18 cellular contexts compared by ENCODE assay signal in genomic region chr20:62578294-62578897, GRCh38.
A peak's percentile ranks its signal among the peaks of the same experiment; 100 is the strongest.
DNase-seq lines count a peak whose midpoint lies in the region; ATAC-seq and TF ChIP-seq lines count a peak whose summit lies in the region.
"Had no signal": no experiment of that assay in that cellular context is flagged by ENCODE, and none has a peak within 500 bp of the region (broad histone marks: within the 10 kb centered on the region; RNA-seq: fewer than 3 reads in every experiment).

No MANE protein-coding gene starts in this region.

- H3K9me3 Mint-ChIP-seq in memory B cell (no peaks in the 10 kb centered on the region), nephron progenitor cell (no peaks in the 10 kb centered on the region)
- H3K9me3 Mint-ChIP-seq: activated naive CD8-positive, alpha-beta T cell treated with anti-CD3 and anti-CD28 coated beads, Interleukin-2, amount 10 ng/mL, durations not matched to agents 7 days and 5 days; activated T-cell treated with anti-CD3 and anti-CD28 coated beads, Interleukin-2, amount 50 U/mL, for 72 hours; stimulated activated naive CD8-positive, alpha-beta T cell treated with anti-CD3 and anti-CD28 coated beads, Interleukin-15, Interleukin-2, amounts not matched to agents 100 ng/mL and 50 ng/mL, for 24 hours had no signal

- no peak overlapping the region for H3K27ac ChIP-seq in dorsolateral prefrontal cortex
- H3K27ac ChIP-seq in thyroid gland, result no peak overlapping the region
- H3K27ac ChIP-seq: esophagus squamous epithelium, heart right ventricle, SJSA1, upper lobe of right lung had no signal

- no peaks in the 10 kb centered on the region; the same call in 1 of the 2 replicates for H3K27me3 ChIP-seq in H7 (ENCODE audit: control insufficient read depth, insufficient read depth, low read length)
- H3K27me3 ChIP-seq in dorsolateral prefrontal cortex, result peaks cover 0 to 86% (median 66%) of the 10 kb centered on the region in 45 donors
- H3K27me3 ChIP-seq in thyroid gland, result peaks cover 4% of the 10 kb centered on the region

- DNase-seq in NCI-H1436 (lab: John Stamatoyannopoulos, UW), result peak; percentile 21
- DNase-seq in NCI-H1436 treated with DMSO at 0.1 percent for 48 hours (lab: John Stamatoyannopoulos, UW), result no peak
- peak; percentile 79 for DNase-seq in H7
- DNase-seq in OCI-M1 (lab: John Stamatoyannopoulos, UW), result peak; percentile 6
- no peak for DNase-seq in memory B cell (ENCODE audit: low spot score in 2 of 2)
- no peak for DNase-seq in dorsolateral prefrontal cortex
- no peak for DNase-seq in nephron progenitor cell
- no peak for DNase-seq in thyroid gland
- DNase-seq: activated CD4-positive, alpha-beta T cell treated with anti-CD3 and anti-CD28 coated beads, Interleukin-2, amount 50 U/mL, for 4 hours; activated naive CD8-positive, alpha-beta T cell treated with anti-CD3 and anti-CD28 coated beads, Interleukin-2, amount 10 ng/mL, durations not matched to agents 7 days and 5 days; activated T-cell treated with anti-CD3 and anti-CD28 coated beads, Interleukin-2, amount 50 U/mL, for 72 hours; esophagus squamous epithelium; GDM1; heart right ventricle; NCI-H1105; upper lobe of right lung had no signal

- TF ChIP-seq POLR2A in thyroid gland (IDR thresholded peaks at IDR 0.05), result no peak

- H3K4me3 ChIP-seq in H7 (ENCODE audit: insufficient read depth, low read depth, low read length), result no peak overlapping the region
- H3K4me3 ChIP-seq in dorsolateral prefrontal cortex, result no peak overlapping the region
- no peak overlapping the region for H3K4me3 ChIP-seq in thyroid gland (replicated peaks in 1 of 3)
- H3K4me3 ChIP-seq: esophagus squamous epithelium, heart right ventricle, SJSA1, upper lobe of right lung had no signal

- no peaks in the 10 kb centered on the region for H3K4me1 ChIP-seq in thyroid gland
- H3K4me1 ChIP-seq: SJSA1, upper lobe of right lung had no signal

- H3K27me3 Mint-ChIP-seq in memory B cell (peaks cover 29% of the 10 kb centered on the region), nephron progenitor cell (ENCODE audit: low read depth, poor library complexity) (peaks cover 47% of the 10 kb centered on the region)

- peak; percentile 34 for ATAC-seq in memory B cell (ENCODE audit: low read depth)
- ATAC-seq: upper lobe of right lung had no signal

- peaks cover 9% of the 10 kb centered on the region for H3K4me1 Mint-ChIP-seq in memory B cell
- peaks cover 18% of the 10 kb centered on the region for H3K4me1 Mint-ChIP-seq in nephron progenitor cell
- H3K4me1 Mint-ChIP-seq: activated naive CD8-positive, alpha-beta T cell treated with anti-CD3 and anti-CD28 coated beads, Interleukin-2, amount 10 ng/mL, durations not matched to agents 7 days and 5 days had no signal

- 44 to 51% methylated on average over 15 to 20 of the region's 20 CpGs for WGBS in thyroid gland, 2 donors

- intact Hi-C loops in dorsolateral prefrontal cortex (cut with DNase I), result no loop called here
- intact Hi-C loops in thyroid gland (cut with DNase I), result no loop called here

- H3K4me3 Mint-ChIP-seq in memory B cell, result no peak overlapping the region
- H3K4me3 Mint-ChIP-seq in nephron progenitor cell, result no peak overlapping the region
- H3K4me3 Mint-ChIP-seq: activated naive CD8-positive, alpha-beta T cell treated with anti-CD3 and anti-CD28 coated beads, Interleukin-2, amount 10 ng/mL, durations not matched to agents 7 days and 5 days; activated T-cell treated with anti-CD3 and anti-CD28 coated beads, Interleukin-2, amount 50 U/mL, for 72 hours; stimulated activated naive CD8-positive, alpha-beta T cell treated with anti-CD3 and anti-CD28 coated beads, Interleukin-15, Interleukin-2, amounts not matched to agents 100 ng/mL and 50 ng/mL, for 24 hours had no signal

- H3K9me3 ChIP-seq in thyroid gland, result no peaks in the 10 kb centered on the region
- H3K9me3 ChIP-seq: esophagus squamous epithelium, heart right ventricle, SJSA1, upper lobe of right lung had no signal

- no peaks in the 10 kb centered on the region for H3K36me3 ChIP-seq in H7 (replicated peaks; ENCODE audit: control insufficient read depth, insufficient read depth, low read length)
- H3K36me3 ChIP-seq in thyroid gland, result no peaks in the 10 kb centered on the region
- H3K36me3 ChIP-seq: esophagus squamous epithelium, heart right ventricle, SJSA1, upper lobe of right lung had no signal

- TF ChIP-seq CTCF in dorsolateral prefrontal cortex (IDR thresholded peaks at IDR 0.05 in 54 of 56, conservative IDR thresholded peaks at IDR 0.05 in 2 of 56; ENCODE audit: low read depth in 1 of 56, partially characterized antibody in 56 of 56), result no peak
- no peak for TF ChIP-seq CTCF in nephron progenitor cell (IDR thresholded peaks at IDR 0.05)
- no peak for TF ChIP-seq CTCF in thyroid gland (IDR thresholded peaks at IDR 0.05)

- H3K27ac Mint-ChIP-seq in memory B cell, result no peak overlapping the region
- H3K27ac Mint-ChIP-seq in nephron progenitor cell, result no peak overlapping the region
- H3K27ac Mint-ChIP-seq: activated naive CD8-positive, alpha-beta T cell treated with anti-CD3 and anti-CD28 coated beads, Interleukin-2, amount 10 ng/mL, durations not matched to agents 7 days and 5 days; activated T-cell treated with anti-CD3 and anti-CD28 coated beads, Interleukin-2, amount 50 U/mL, for 72 hours; stimulated activated naive CD8-positive, alpha-beta T cell treated with anti-CD3 and anti-CD28 coated beads, Interleukin-15, Interleukin-2, amounts not matched to agents 100 ng/mL and 50 ng/mL, for 24 hours had no signal

- H3K36me3 Mint-ChIP-seq in memory B cell (peaks cover 6% of the 10 kb centered on the region), nephron progenitor cell (ENCODE audit: low read depth) (no peaks in the 10 kb centered on the region)
- H3K36me3 Mint-ChIP-seq: activated naive CD8-positive, alpha-beta T cell treated with anti-CD3 and anti-CD28 coated beads, Interleukin-2, amount 10 ng/mL, durations not matched to agents 7 days and 5 days had no signal

Comparison
In these comparisons a context has a peak if more than half of its experiments do, and no peak if none do; other contexts are left out.
1. DNase-seq: peak in NCI-H1436 (single experiment), H7 (single experiment) and OCI-M1 (single experiment); none in NCI-H1436 treated with DMSO at 0.1 percent for 48 hours (single experiment), memory B cell (0 of 2), dorsolateral prefrontal cortex (0 of 10), nephron progenitor cell (single experiment) and thyroid gland (0 of 2).